In the genomic region with DNA sequence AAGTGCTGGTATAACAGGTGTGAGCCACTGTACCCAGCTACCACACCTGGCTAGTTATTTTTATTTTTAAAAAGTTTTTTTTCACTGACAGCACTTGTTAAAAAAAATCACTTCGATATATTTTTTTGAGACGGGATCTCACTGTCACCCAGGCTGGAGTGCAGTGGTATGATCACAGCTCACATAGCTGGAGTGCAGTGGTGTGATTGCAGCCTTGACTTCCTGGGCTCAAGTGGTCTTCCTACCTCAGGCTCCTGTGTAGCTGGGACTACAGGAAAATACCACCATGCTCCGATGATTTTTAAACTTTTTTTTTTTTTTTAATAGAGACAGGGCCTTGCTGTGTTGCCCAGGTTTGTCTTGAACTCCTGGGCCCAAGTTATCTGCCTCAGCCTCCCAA, we compare ENCODE assay signal across 42 cellular contexts. TPM values are rescaled to one million over a fixed set of nuclear protein-coding genes. Genes with fewer than 3 reads are reported as not detected.
"Had no signal": no experiment of that assay in that cellular context is flagged by ENCODE, and none has a peak within 500 bp of the region (broad histone marks: within the 10 kb centered on the region; RNA-seq: fewer than 3 reads in every experiment).

No MANE protein-coding gene starts in this region.

- H3K27ac Mint-ChIP-seq: activated naive CD4-positive, alpha-beta T cell treated with anti-CD3 and anti-CD28 coated beads for 36 hours; activated naive CD4-positive, alpha-beta T cell treated with anti-CD3 and anti-CD28 coated beads, Interleukin-2, amount 10 ng/mL, durations not matched to agents 7 days and 5 days; activated naive CD8-positive, alpha-beta T cell treated with anti-CD3 and anti-CD28 coated beads for 36 hours; activated naive CD8-positive, alpha-beta T cell treated with anti-CD3 and anti-CD28 coated beads, Interleukin-2, amount 10 ng/mL, durations not matched to agents 7 days and 5 days; activated naive CD8-positive, alpha-beta T cell treated with anti-CD3 and anti-CD28 coated beads, Interleukin-2, amount 50 U/mL, for 24 hours; activated T-cell treated with anti-CD3 and anti-CD28 coated beads, Interleukin-2, amount 50 U/mL, for 24 hours; activated T-cell treated with anti-CD3 and anti-CD28 coated beads, Interleukin-2, amount 50 U/mL, for 72 hours; activated T-helper 1 cell treated with anti-CD3 and anti-CD28 coated beads, Interleukin-12 subunit alpha, Interleukin-12 subunit beta, Interleukin-2, Interleukin-4 antibody, amounts not matched to agents 30 ng/mL and 10 ng/mL and 1 ng/mL, durations not matched to agents 14 hours and 24 hours and 36 hours; activated T-helper 17 cell treated with anti-CD3 and anti-CD28 coated beads, Interleukin-2, amount 50 U/mL, for 72 hours; activated T-helper 2 cell treated with anti-CD3 and anti-CD28 coated beads, Interferon-gamma antibody, Interleukin-2, Interleukin-4, amounts not matched to agents 10 μg/mL and 5 μg/mL and 100 μg/mL, durations not matched to agents 14 hours and 24 hours and 36 hours; brain had no signal

- H3K4me3 ChIP-seq: adrenal gland, ascending aorta, body of pancreas, breast epithelium, cardiac muscle cell had no signal

- H3K27me3 ChIP-seq: adrenal gland, ascending aorta, body of pancreas, brain microvascular endothelial cell, breast epithelium, cardiac muscle cell had no signal

- DNase-seq: activated effector memory CD4-positive, alpha-beta T cell treated with anti-CD3 and anti-CD28 coated beads, Interleukin-2, amount 50 U/mL, for 16 hours; activated effector memory CD4-positive, alpha-beta T cell treated with Interleukin-2 at 50 U/mL for 16 hours; activated gamma-delta T cell; activated gamma-delta T cell treated with Interleukin-2 at 50 U/mL for 16 hours; activated naive CD4-positive, alpha-beta T cell; activated naive CD4-positive, alpha-beta T cell treated with anti-CD3 and anti-CD28 coated beads for 36 hours; activated naive CD4-positive, alpha-beta T cell treated with anti-CD3 and anti-CD28 coated beads, Interleukin-2, amount 10 ng/mL, durations not matched to agents 7 days and 5 days; activated naive CD4-positive, alpha-beta T cell treated with anti-CD3 and anti-CD28 coated beads, Interleukin-2, amount 50 U/mL, for 16 hours; activated naive CD4-positive, alpha-beta T cell treated with Interleukin-2 at 50 U/mL for 16 hours; activated naive CD8-positive, alpha-beta T cell treated with anti-CD3 and anti-CD28 coated beads for 36 hours; activated naive CD8-positive, alpha-beta T cell treated with anti-CD3 and anti-CD28 coated beads, Interleukin-2, amount 10 ng/mL, durations not matched to agents 7 days and 5 days; activated naive CD8-positive, alpha-beta T cell treated with anti-CD3 and anti-CD28 coated beads, Interleukin-2, amount 50 U/mL, for 24 hours; activated T-cell treated with anti-CD3 and anti-CD28 coated beads for 4 hours; activated T-cell treated with anti-CD3 and anti-CD28 coated beads, Interleukin-2, amount 50 U/mL, for 1 hour; activated T-cell treated with anti-CD3 and anti-CD28 coated beads, Interleukin-2, amount 50 U/mL, for 24 hours; activated T-cell treated with anti-CD3 and anti-CD28 coated beads, Interleukin-2, amount 50 U/mL, for 4 hours; activated T-cell treated with anti-CD3 and anti-CD28 coated beads, Interleukin-2, amount 50 U/mL, for 48 hours; activated T-cell treated with anti-CD3 and anti-CD28 coated beads, Interleukin-2, amount 50 U/mL, for 72 hours; adrenal gland; amniotic stem cell; amygdala; anterior cingulate cortex; aorta; body of pancreas; brain microvascular endothelial cell; caudate nucleus; central memory CD4-positive, alpha-beta T cell; cerebellar nuclear complex had no signal

- H3K4me1 ChIP-seq: adrenal gland, body of pancreas, breast epithelium had no signal

- H3K9me3 ChIP-seq: adrenal gland, ascending aorta, body of pancreas, breast epithelium had no signal

- ATAC-seq: activated naive CD4-positive, alpha-beta T cell treated with anti-CD3 and anti-CD28 coated beads, Interleukin-2, amount 50 U/mL, for 72 hours; activated naive CD8-positive, alpha-beta T cell treated with anti-CD3 and anti-CD28 coated beads, Interleukin-2, amount 50 U/mL, for 24 hours; activated T-cell treated with anti-CD3 and anti-CD28 coated beads, Interleukin-2, amount 50 U/mL, for 4 hours; activated T-cell treated with anti-CD3 and anti-CD28 coated beads, Interleukin-2, amount 50 U/mL, for 72 hours; activated T-helper 17 cell treated with anti-CD3 and anti-CD28 coated beads, Interleukin-2, amount 50 U/mL, for 72 hours; body of pancreas had no signal

- H3K4me1 Mint-ChIP-seq: activated naive CD4-positive, alpha-beta T cell treated with anti-CD3 and anti-CD28 coated beads, Interleukin-2, amount 10 ng/mL, durations not matched to agents 7 days and 5 days; activated naive CD8-positive, alpha-beta T cell treated with anti-CD3 and anti-CD28 coated beads for 36 hours; activated naive CD8-positive, alpha-beta T cell treated with anti-CD3 and anti-CD28 coated beads, Interleukin-2, amount 10 ng/mL, durations not matched to agents 7 days and 5 days; activated naive CD8-positive, alpha-beta T cell treated with anti-CD3 and anti-CD28 coated beads, Interleukin-2, amount 50 U/mL, for 24 hours; activated T-helper 17 cell treated with anti-CD3 and anti-CD28 coated beads, Interleukin-2, amount 50 U/mL, for 72 hours; brain; central memory CD8-positive, alpha-beta T cell had no signal

- H3K27me3 Mint-ChIP-seq: activated naive CD4-positive, alpha-beta T cell treated with anti-CD3 and anti-CD28 coated beads, Interleukin-2, amount 10 ng/mL, durations not matched to agents 7 days and 5 days; activated naive CD4-positive, alpha-beta T cell treated with anti-CD3 and anti-CD28 coated beads, Interleukin-2, amount 50 U/mL, for 24 hours; activated naive CD8-positive, alpha-beta T cell; activated naive CD8-positive, alpha-beta T cell treated with anti-CD3 and anti-CD28 coated beads for 36 hours; activated naive CD8-positive, alpha-beta T cell treated with anti-CD3 and anti-CD28 coated beads, Interleukin-2, amount 10 ng/mL, durations not matched to agents 7 days and 5 days; activated naive CD8-positive, alpha-beta T cell treated with anti-CD3 and anti-CD28 coated beads, Interleukin-2, amount 50 U/mL, for 24 hours; activated T-cell treated with anti-CD3 and anti-CD28 coated beads, Interleukin-2, amount 50 U/mL, for 24 hours; activated T-helper 17 cell treated with anti-CD3 and anti-CD28 coated beads, Interleukin-2, amount 50 U/mL, for 72 hours; brain; central memory CD8-positive, alpha-beta T cell had no signal

- H3K9me3 Mint-ChIP-seq: activated naive CD4-positive, alpha-beta T cell treated with anti-CD3 and anti-CD28 coated beads for 36 hours; activated naive CD4-positive, alpha-beta T cell treated with anti-CD3 and anti-CD28 coated beads, Interleukin-2, amount 10 ng/mL, durations not matched to agents 7 days and 5 days; activated naive CD4-positive, alpha-beta T cell treated with anti-CD3 and anti-CD28 coated beads, Interleukin-2, amount 50 U/mL, for 24 hours; activated naive CD4-positive, alpha-beta T cell treated with anti-CD3 and anti-CD28 coated beads, Interleukin-2, amount 50 U/mL, for 72 hours; activated naive CD8-positive, alpha-beta T cell treated with anti-CD3 and anti-CD28 coated beads for 36 hours; activated naive CD8-positive, alpha-beta T cell treated with anti-CD3 and anti-CD28 coated beads, Interleukin-2, amount 50 U/mL, for 24 hours; activated T-cell treated with anti-CD3 and anti-CD28 coated beads, Interleukin-2, amount 50 U/mL, for 24 hours; activated T-cell treated with anti-CD3 and anti-CD28 coated beads, Interleukin-2, amount 50 U/mL, for 4 hours; activated T-cell treated with anti-CD3 and anti-CD28 coated beads, Interleukin-2, amount 50 U/mL, for 72 hours; activated T-helper 1 cell treated with anti-CD3 and anti-CD28 coated beads, Interleukin-12 subunit alpha, Interleukin-12 subunit beta, Interleukin-2, Interleukin-4 antibody, amounts not matched to agents 30 ng/mL and 10 ng/mL and 1 ng/mL, durations not matched to agents 14 hours and 24 hours and 36 hours; activated T-helper 17 cell treated with anti-CD3 and anti-CD28 coated beads, Interleukin-2, amount 50 U/mL, for 72 hours; activated T-helper 2 cell treated with anti-CD3 and anti-CD28 coated beads, Interferon-gamma antibody, Interleukin-2, Interleukin-4, amounts not matched to agents 10 μg/mL and 5 μg/mL and 100 μg/mL, durations not matched to agents 14 hours and 24 hours and 36 hours; central memory CD8-positive, alpha-beta T cell had no signal

- H3K4me3 Mint-ChIP-seq: activated naive CD4-positive, alpha-beta T cell treated with anti-CD3 and anti-CD28 coated beads for 36 hours; activated naive CD4-positive, alpha-beta T cell treated with anti-CD3 and anti-CD28 coated beads, Interleukin-2, amount 10 ng/mL, durations not matched to agents 7 days and 5 days; activated naive CD4-positive, alpha-beta T cell treated with anti-CD3 and anti-CD28 coated beads, Interleukin-2, amount 50 U/mL, for 24 hours; activated naive CD8-positive, alpha-beta T cell; activated naive CD8-positive, alpha-beta T cell treated with anti-CD3 and anti-CD28 coated beads for 36 hours; activated naive CD8-positive, alpha-beta T cell treated with anti-CD3 and anti-CD28 coated beads, Interleukin-2, amount 10 ng/mL, durations not matched to agents 7 days and 5 days; activated naive CD8-positive, alpha-beta T cell treated with anti-CD3 and anti-CD28 coated beads, Interleukin-2, amount 50 U/mL, for 24 hours; activated T-cell treated with anti-CD3 and anti-CD28 coated beads, Interleukin-2, amount 50 U/mL, for 24 hours; activated T-cell treated with anti-CD3 and anti-CD28 coated beads, Interleukin-2, amount 50 U/mL, for 4 hours; activated T-cell treated with anti-CD3 and anti-CD28 coated beads, Interleukin-2, amount 50 U/mL, for 72 hours; activated T-helper 1 cell treated with anti-CD3 and anti-CD28 coated beads, Interleukin-12 subunit alpha, Interleukin-12 subunit beta, Interleukin-2, Interleukin-4 antibody, amounts not matched to agents 30 ng/mL and 10 ng/mL and 1 ng/mL, durations not matched to agents 14 hours and 24 hours and 36 hours; activated T-helper 17 cell treated with anti-CD3 and anti-CD28 coated beads, Interleukin-2, amount 50 U/mL, for 72 hours; brain; central memory CD8-positive, alpha-beta T cell had no signal

- H3K27ac ChIP-seq: adrenal gland, ascending aorta, body of pancreas, brain microvascular endothelial cell, breast epithelium, cardiac muscle cell had no signal

RNA-seq across cellular contexts. Expression of gene CCDC200, which starts 44.5 kb away (rescaled TPM):
- total RNA-seq: activated naive CD4-positive, alpha-beta T cell treated with anti-CD3 and anti-CD28 coated beads for 36 hours; activated naive CD8-positive, alpha-beta T cell treated with anti-CD3 and anti-CD28 coated beads for 36 hours; activated T-cell treated with anti-CD3 and anti-CD28 coated beads, Interleukin-2, amount 50 U/mL, for 4 hours; activated T-helper 2 cell treated with anti-CD3 and anti-CD28 coated beads, Interferon-gamma antibody, Interleukin-2, Interleukin-4, amounts not matched to agents 10 μg/mL and 5 μg/mL and 100 μg/mL, durations not matched to agents 14 hours and 24 hours and 36 hours; adrenal gland; aorta; ascending aorta; astrocyte; body of pancreas; breast epithelium; bronchial epithelial cell; cardiac septum had no signal

RNA-seq across cellular contexts. Expression of gene RNU2-1, which starts 49.9 kb away (rescaled TPM):
- total RNA-seq: ascending aorta, body of pancreas, breast epithelium, bronchial epithelial cell, cardiac muscle cell had no signal
